In genomic region chr7:2232766-2233520, GRCh38 we compare ENCODE assay signal across 8 cellular contexts. TPM values are rescaled to one million over a fixed set of nuclear protein-coding genes. Genes with fewer than 3 reads are reported as not detected.
DNase-seq lines count a peak whose midpoint lies in the region; ATAC-seq, FAIRE-seq and TF ChIP-seq lines count a peak whose summit lies in the region.

MAD1L1 (minus strand) TSS chr7:2232945; CDS start chr7:2230133, 2,812 bp downstream.

- H3K4me1 Mint-ChIP-seq in WTC11 = peaks cover 13% of the 10 kb centered on the region
- peaks cover 34 to 49% of the 10 kb centered on the region in 2 donors for H3K4me1 Mint-ChIP-seq in immature natural killer cell

- H3K4me3 ChIP-seq in bronchial epithelial cell (ENCODE audit: low read depth, low read length) = peak within 1 kb of the TSS; percentile 91

- H3K9me3 Mint-ChIP-seq in WTC11 (no peaks in the 10 kb centered on the region), immature natural killer cell (no peaks in the 10 kb centered on the region)

- FAIRE-seq in bronchial epithelial cell (lab: Jason Lieb, UNC) = no peak

- peaks cover 38% of the 10 kb centered on the region for H3K36me3 Mint-ChIP-seq in WTC11
- peaks cover 4 to 10% (median 9%) of the 10 kb centered on the region in 3 donors for H3K36me3 Mint-ChIP-seq in immature natural killer cell

- POLR2A ChIA-PET in WTC11 (lab: Charles Lee) = interaction anchor here (0.6 to 2.0 kb wide), 3 partner anchors 9 to 192 kb away, joined by 3 to 8 read pairs (median 3); partner anchors contain the start of genes MRM2 and NUDT1

- H3K4me3 Mint-ChIP-seq in WTC11 (peak within 1 kb of the TSS; percentile 96), immature natural killer cell (peak within 1 kb of the TSS; percentile 93 to 96 (median 95))

- no peak for TF ChIP-seq CTCF in WTC11 (IDR thresholded peaks at IDR 0.05)
- TF ChIP-seq CTCF in bronchial epithelial cell (IDR thresholded peaks at IDR 0.05; ENCODE audit: insufficient read depth, low read length, severe bottlenecking) = no peak

- H3K27ac Mint-ChIP-seq in WTC11 (peak within 1 kb of the TSS; percentile 98), immature natural killer cell (peak within 1 kb of the TSS; percentile 73 to 89 (median 84))

- CTCF ChIA-PET in WTC11 (lab: Charles Lee) = interaction anchor here (0.6 to 2.6 kb wide), 5 partner anchors 9 to 115 kb away, joined by 3 to 10 read pairs (median 4); partner anchors contain the start of genes MRM2 and NUDT1

- H3K27me3 Mint-ChIP-seq in WTC11 (ENCODE audit: low read depth) (no peaks in the 10 kb centered on the region), immature natural killer cell (ENCODE audit: low read depth in 3 of 3) (peaks cover 2 to 4% (median 3%) of the 10 kb centered on the region in 3 donors)

- ATAC-seq in GM18858 (IDR thresholded peaks at IDR 0.05; ENCODE audit: unreplicated experiment) (peak; percentile 35), HG03103 (IDR thresholded peaks at IDR 0.05; ENCODE audit: low read depth, unreplicated experiment) (peak; percentile 47), WTC11 (peak; percentile 82)

- H3K36me3 ChIP-seq in bronchial epithelial cell (ENCODE audit: control insufficient read depth, insufficient read depth, low read length) = peaks cover 18% of the 10 kb centered on the region

- DNase-seq in A172 (ENCODE audit: low spot score) (peak; percentile 85), NCI-H2227 (lab: John Stamatoyannopoulos, UW; ENCODE audit: unreplicated experiment) (peak; percentile 91), WTC11 (ENCODE audit: low spot score) (peak; percentile 91), bronchial epithelial cell (ENCODE audit: low read depth) (peak; percentile 67), immature natural killer cell (peak; percentile 83 to 88 (median 87)), smooth muscle cell of the brain vasculature (ENCODE audit: low read depth, low spot score) (peak; percentile 78)

- H3K27me3 ChIP-seq in bronchial epithelial cell (ENCODE audit: control insufficient read depth, insufficient read depth, low read length) = no peaks in the 10 kb centered on the region

TF ChIP-seq in WTC11, 78 proteins besides CTCF, POLR2A, EP300 and RAD21 (continues in another document):
- TF ChIP-seq NFE2L1 (CRISPR knock-in tag; IDR thresholded peaks at IDR 0.05) (no peak), FOXP1 (CRISPR knock-in tag; IDR thresholded peaks at IDR 0.05; ENCODE audit: borderline replicate concordance) (peak; percentile 63; the same call in 1 of the 2 replicates), ESRRA (CRISPR knock-in tag; IDR thresholded peaks at IDR 0.05; ENCODE audit: borderline replicate concordance) (no peak), ZNF263 (CRISPR knock-in tag; IDR thresholded peaks at IDR 0.05; ENCODE audit: low read depth) (no peak), STAT6 (CRISPR knock-in tag; conservative IDR thresholded peaks at IDR 0.05; ENCODE audit: low read depth) (no peak), E2F5 (CRISPR knock-in tag; IDR thresholded peaks at IDR 0.05) (0 out of 2 replicates have a peak, but pooled peaks have one; percentile 34), ZNF423 (CRISPR knock-in tag; IDR thresholded peaks at IDR 0.05) (peak; percentile 89), MLX (CRISPR knock-in tag; IDR thresholded peaks at IDR 0.05) (no peak), CREB1 (CRISPR knock-in tag; IDR thresholded peaks at IDR 0.05) (no peak), MYBL2 (CRISPR knock-in tag; IDR thresholded peaks at IDR 0.05) (no peak; the same call in 1 of the 2 replicates), TEAD1 (CRISPR knock-in tag; IDR thresholded peaks at IDR 0.05) (0 out of 2 replicates have a peak, but pooled peaks have one; percentile 69), EMX1 (CRISPR knock-in tag; IDR thresholded peaks at IDR 0.05) (0 out of 2 replicates have a peak, but pooled peaks have one; percentile 71), HMGA2 (CRISPR knock-in tag; IDR thresholded peaks at IDR 0.05) (peak; percentile 18; the same call in 1 of the 2 replicates)
- TF ChIP-seq, protein P1, sequence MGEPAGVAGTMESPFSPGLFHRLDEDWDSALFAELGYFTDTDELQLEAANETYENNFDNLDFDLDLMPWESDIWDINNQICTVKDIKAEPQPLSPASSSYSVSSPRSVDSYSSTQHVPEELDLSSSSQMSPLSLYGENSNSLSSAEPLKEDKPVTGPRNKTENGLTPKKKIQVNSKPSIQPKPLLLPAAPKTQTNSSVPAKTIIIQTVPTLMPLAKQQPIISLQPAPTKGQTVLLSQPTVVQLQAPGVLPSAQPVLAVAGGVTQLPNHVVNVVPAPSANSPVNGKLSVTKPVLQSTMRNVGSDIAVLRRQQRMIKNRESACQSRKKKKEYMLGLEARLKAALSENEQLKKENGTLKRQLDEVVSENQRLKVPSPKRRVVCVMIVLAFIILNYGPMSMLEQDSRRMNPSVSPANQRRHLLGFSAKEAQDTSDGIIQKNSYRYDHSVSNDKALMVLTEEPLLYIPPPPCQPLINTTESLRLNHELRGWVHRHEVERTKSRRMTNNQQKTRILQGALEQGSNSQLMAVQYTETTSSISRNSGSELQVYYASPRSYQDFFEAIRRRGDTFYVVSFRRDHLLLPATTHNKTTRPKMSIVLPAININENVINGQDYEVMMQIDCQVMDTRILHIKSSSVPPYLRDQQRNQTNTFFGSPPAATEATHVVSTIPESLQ (CRISPR knock-in tag; IDR thresholded peaks at IDR 0.05) = no peak
- TF ChIP-seq, protein P2, sequence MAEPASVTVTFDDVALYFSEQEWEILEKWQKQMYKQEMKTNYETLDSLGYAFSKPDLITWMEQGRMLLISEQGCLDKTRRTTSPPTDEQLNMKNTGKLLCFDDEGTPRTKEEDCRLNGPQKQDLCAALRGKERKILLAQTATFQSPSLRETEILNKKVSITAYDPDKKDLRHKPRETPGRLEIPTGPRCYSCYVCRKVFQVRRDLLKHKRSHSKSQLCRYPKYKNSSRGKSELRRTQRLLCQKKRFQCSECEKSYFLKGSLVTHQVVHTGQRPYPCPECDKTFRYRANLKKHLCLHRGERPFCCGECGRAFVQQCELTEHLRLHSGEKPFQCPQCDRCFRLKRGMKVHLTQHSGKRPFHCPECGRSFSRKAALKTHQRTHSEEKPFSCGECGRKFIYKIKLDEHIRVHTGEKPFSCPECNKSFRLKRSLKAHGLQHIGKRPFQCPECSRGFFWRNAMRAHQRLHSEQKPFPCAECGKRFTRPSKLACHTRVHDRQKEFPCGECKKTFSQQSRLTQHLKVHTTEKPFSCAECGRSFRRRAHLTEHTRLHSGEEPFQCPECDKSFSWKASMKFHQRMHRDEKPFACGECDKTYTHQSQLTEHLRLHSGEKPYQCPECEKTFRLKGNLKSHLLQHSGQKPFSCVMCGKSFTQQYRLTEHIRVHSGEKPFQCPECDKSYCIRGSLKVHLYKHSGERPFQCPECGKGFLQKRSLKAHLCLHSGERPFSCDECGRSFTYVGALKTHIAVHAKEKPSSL (CRISPR knock-in tag; conservative IDR thresholded peaks at IDR 0.05) = no peak
- TF ChIP-seq, protein P3, sequence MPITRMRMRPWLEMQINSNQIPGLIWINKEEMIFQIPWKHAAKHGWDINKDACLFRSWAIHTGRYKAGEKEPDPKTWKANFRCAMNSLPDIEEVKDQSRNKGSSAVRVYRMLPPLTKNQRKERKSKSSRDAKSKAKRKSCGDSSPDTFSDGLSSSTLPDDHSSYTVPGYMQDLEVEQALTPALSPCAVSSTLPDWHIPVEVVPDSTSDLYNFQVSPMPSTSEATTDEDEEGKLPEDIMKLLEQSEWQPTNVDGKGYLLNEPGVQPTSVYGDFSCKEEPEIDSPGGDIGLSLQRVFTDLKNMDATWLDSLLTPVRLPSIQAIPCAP (CRISPR knock-in tag; IDR thresholded peaks at IDR 0.05) = no peak
- TF ChIP-seq, protein P4, sequence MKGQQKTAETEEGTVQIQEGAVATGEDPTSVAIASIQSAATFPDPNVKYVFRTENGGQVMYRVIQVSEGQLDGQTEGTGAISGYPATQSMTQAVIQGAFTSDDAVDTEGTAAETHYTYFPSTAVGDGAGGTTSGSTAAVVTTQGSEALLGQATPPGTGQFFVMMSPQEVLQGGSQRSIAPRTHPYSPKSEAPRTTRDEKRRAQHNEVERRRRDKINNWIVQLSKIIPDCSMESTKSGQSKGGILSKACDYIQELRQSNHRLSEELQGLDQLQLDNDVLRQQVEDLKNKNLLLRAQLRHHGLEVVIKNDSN (CRISPR knock-in tag; IDR thresholded peaks at IDR 0.05) = no peak

RNA-seq across cellular contexts. Expression of gene MAD1L1, which starts in this region (rescaled TPM):
- total RNA-seq in A172 (2014; rRNA removed; shearing (Covaris generic)) = 70.3 and 127 TPM in 2 replicates
- total RNA-seq in WTC11 (2021) = 43.8 to 47.8 TPM (median 46.7 TPM) in 3 replicates
- total RNA-seq in bronchial epithelial cell = 57.4 TPM in 2 replicates
- polyA plus RNA-seq in immature natural killer cell = 100 to 1,000 TPM in 1 of 3 donors, 10 to 100 TPM in 2; 85.0 to 166 (median 97.0) TPM

Comparison
In these comparisons a context has a peak if more than half of its experiments do, and no peak if none do; other contexts are left out.
1. Peak in every context shown above with its lines: DNase-seq, ATAC-seq and H3K4me3 ChIP-seq.